ENCODE assay signal across 28 cellular contexts in the genomic region with DNA sequence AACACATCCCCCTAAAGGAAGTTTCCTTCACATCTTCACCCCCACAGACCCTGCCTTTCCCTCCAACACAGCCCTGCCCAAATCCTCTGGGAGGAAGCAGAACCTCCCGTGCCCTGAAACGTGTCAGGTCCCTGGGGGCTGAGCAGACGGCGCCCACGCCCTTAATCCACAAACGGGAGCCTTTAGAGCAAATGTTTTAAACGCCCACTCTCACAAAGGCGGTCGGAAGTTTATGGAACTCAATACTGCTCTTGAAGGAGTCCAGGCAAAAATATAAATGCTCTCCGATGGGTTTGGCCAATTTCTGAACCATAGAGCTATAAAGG.
"Had no signal": no experiment of that assay in that cellular context is flagged by ENCODE, and none has a peak within 500 bp of the region (broad histone marks: within the 10 kb centered on the region; RNA-seq: fewer than 3 reads in every experiment).

No MANE protein-coding gene starts in this region.

- H3K4me3 Mint-ChIP-seq: activated CD4-positive, alpha-beta T cell treated with anti-CD3 and anti-CD28 coated beads, Interleukin-2, amount 10 ng/mL, durations not matched to agents 7 days and 5 days; activated naive CD8-positive, alpha-beta T cell; natural killer cell; stimulated activated naive B cell treated with anti-CD40 and anti-IgM and Interleukin-4, amounts not matched to agents 10 μg/mL and 1 μg/mL and 100 μg/mL, for 72 hours; WTC11 had no signal

- H3K36me3 ChIP-seq: lower lobe of right lung, neutrophil, stomach, tibial artery had no signal

- H3K9ac ChIP-seq: parathyroid adenoma had no signal

- H3K27ac ChIP-seq: coronary artery, hepatocyte, lower lobe of right lung, neutrophil, parathyroid adenoma, psoas muscle, skin epidermis, stomach, tibial artery had no signal

- H3K4me3 ChIP-seq: coronary artery, dorsolateral prefrontal cortex, hepatocyte, lower lobe of right lung, psoas muscle, skin epidermis, stomach, tibial artery had no signal

- ATAC-seq: left colon; psoas muscle; stimulated activated naive B cell treated with anti-CD40 and anti-IgM and Interleukin-4, amounts not matched to agents 10 μg/mL and 1 μg/mL and 100 μg/mL, for 72 hours; WTC11 had no signal

- H3K27ac Mint-ChIP-seq: activated CD4-positive, alpha-beta T cell treated with anti-CD3 and anti-CD28 coated beads, Interleukin-2, amount 10 ng/mL, durations not matched to agents 7 days and 5 days; activated naive CD8-positive, alpha-beta T cell; natural killer cell; stimulated activated naive B cell treated with anti-CD40 and anti-IgM and Interleukin-4, amounts not matched to agents 10 μg/mL and 1 μg/mL and 100 μg/mL, for 72 hours; WTC11 had no signal

- H3K27me3 ChIP-seq: hepatocyte, neutrophil, stomach, tibial artery had no signal

- H3K9me3 ChIP-seq: lower lobe of right lung, neutrophil, stomach, tibial artery had no signal

- H3K36me3 Mint-ChIP-seq: activated naive CD8-positive, alpha-beta T cell; natural killer cell had no signal

- DNase-seq: activated CD4-positive, alpha-beta T cell treated with anti-CD3 and anti-CD28 coated beads for 1 hour; activated CD4-positive, alpha-beta T cell treated with anti-CD3 and anti-CD28 coated beads, Interleukin-2, amount 10 ng/mL, durations not matched to agents 7 days and 5 days; activated effector memory CD4-positive, alpha-beta T cell treated with Interleukin-2 at 50 U/mL for 16 hours; activated naive CD4-positive, alpha-beta T cell treated with Interleukin-2 at 50 U/mL for 16 hours; activated T-cell treated with anti-CD3 and anti-CD28 coated beads for 4 hours; anterior cingulate cortex; effector memory CD4-positive, alpha-beta T cell; left colon; lower lobe of right lung; mesendoderm; natural killer cell; psoas muscle; stimulated activated naive B cell treated with anti-CD40 and anti-IgM and Interleukin-4, amounts not matched to agents 10 μg/mL and 1 μg/mL and 100 μg/mL, for 72 hours; stomach; T-helper 2 cell; tibial artery had no signal

- H3K4me1 Mint-ChIP-seq: activated CD4-positive, alpha-beta T cell treated with anti-CD3 and anti-CD28 coated beads, Interleukin-2, amount 10 ng/mL, durations not matched to agents 7 days and 5 days; natural killer cell; stimulated activated naive B cell treated with anti-CD40 and anti-IgM and Interleukin-4, amounts not matched to agents 10 μg/mL and 1 μg/mL and 100 μg/mL, for 72 hours had no signal

- H3K4me1 ChIP-seq: lower lobe of right lung, parathyroid adenoma, psoas muscle, stomach had no signal

- FAIRE-seq: bronchial epithelial cell, frontal cortex, keratinocyte, urothelium cell line had no signal
